8 cellular contexts compared by ENCODE assay signal in the genomic region with DNA sequence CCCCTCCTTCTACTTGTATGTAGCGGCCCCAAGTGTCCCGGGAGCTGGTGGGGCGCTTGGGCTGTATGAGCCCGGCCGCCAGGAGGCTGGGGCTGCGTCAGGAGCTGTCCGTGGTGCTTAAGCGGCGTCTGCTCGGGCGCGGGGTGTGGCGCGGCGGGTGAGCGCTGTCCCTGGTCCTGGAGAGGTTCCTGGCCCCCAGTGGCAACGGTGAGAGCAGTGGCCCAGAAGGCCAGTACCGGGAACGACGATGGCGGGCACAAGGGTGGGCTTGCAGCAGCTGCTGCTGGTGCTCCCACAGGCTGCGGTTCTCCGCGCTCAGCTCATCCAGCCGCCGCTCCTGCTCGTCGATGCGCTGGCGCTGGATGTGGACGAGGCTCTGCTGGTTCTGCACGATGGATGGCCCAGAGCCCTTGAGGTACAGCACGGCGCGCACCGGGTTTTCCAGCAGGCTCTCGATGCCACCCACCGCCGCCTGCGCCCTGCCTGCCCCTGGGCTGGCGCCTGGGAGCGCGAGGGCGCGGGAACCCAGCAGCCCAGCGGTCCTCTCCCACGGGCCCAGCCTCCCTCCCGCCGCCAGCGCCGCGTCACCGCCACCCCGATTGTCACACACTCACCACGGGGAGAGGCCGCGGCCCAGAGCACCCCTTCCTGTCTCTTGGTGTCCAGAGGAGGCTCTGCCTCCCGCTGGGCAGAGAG. TPM values are rescaled to one million over a fixed set of nuclear protein-coding genes. Genes with fewer than 3 reads are reported as not detected.
DNase-seq lines count a peak whose midpoint lies in the region; ATAC-seq and TF ChIP-seq lines count a peak whose summit lies in the region.

No MANE protein-coding gene starts in this region.

- H3K27me3 ChIP-seq in Caco-2 (replicated peaks; ENCODE audit: control insufficient read depth, insufficient read depth, low read length) = no peaks in the 10 kb centered on the region

- H3K36me3 ChIP-seq in Caco-2 (ENCODE audit: control insufficient read depth, insufficient read depth, low read length) = no peaks in the 10 kb centered on the region

- no peak overlapping the region for H3K4me3 Mint-ChIP-seq in Caco-2 (ENCODE audit: unreplicated experiment)
- peak overlapping the region in 1 of 5 donors; percentile 35 for H3K4me3 Mint-ChIP-seq in immature natural killer cell

- H3K36me3 Mint-ChIP-seq in Caco-2 (ENCODE audit: insufficient read depth, unreplicated experiment) = no peaks in the 10 kb centered on the region
- H3K36me3 Mint-ChIP-seq in immature natural killer cell = no peaks in the 10 kb centered on the region

- peaks cover 6% of the 10 kb centered on the region for H3K9me3 ChIP-seq in Caco-2

- no peak overlapping the region for H3K27ac Mint-ChIP-seq in Caco-2 (ENCODE audit: unreplicated experiment)
- peak overlapping the region in 1 of 6 donors; percentile 46 for H3K27ac Mint-ChIP-seq in immature natural killer cell

- intact Hi-C loops in Caco-2 (cut with micrococcal nuclease; ENCODE audit: unreplicated experiment) = no loop called here

- peaks cover 44% of the 10 kb centered on the region for H3K27me3 Mint-ChIP-seq in Caco-2 (ENCODE audit: insufficient read depth, unreplicated experiment)
- peaks cover 6 to 26% (median 13%) of the 10 kb centered on the region in 3 donors for H3K27me3 Mint-ChIP-seq in immature natural killer cell (ENCODE audit: low read depth in 3 of 3)

- BruUV-seq in Caco-2 (replicated peaks; lab: Mats Ljungman, UMichigan) = no TSS peak

- TF ChIP-seq EP300 in Ishikawa (IDR thresholded peaks at IDR 0.05; ENCODE audit: borderline replicate concordance) = 0 out of 2 replicates have a peak, but pooled peaks have one; percentile 16

- H3K4me1 ChIP-seq in Caco-2 = no peaks in the 10 kb centered on the region

- TF ChIP-seq RAD21 in Ishikawa (IDR thresholded peaks at IDR 0.05; ENCODE audit: low read depth) = peak; percentile 19; the same call in 1 of the 2 replicates

- ATAC-seq in HG02763 (IDR thresholded peaks at IDR 0.05; ENCODE audit: unreplicated experiment) (no peak), GM21526 (IDR thresholded peaks at IDR 0.05; ENCODE audit: low FRiP score, unreplicated experiment) (no peak)

- in situ Hi-C loops in T47D (cut with HindIII; ENCODE audit: low pct_unique_long_range_greater_than_20kb, low sequenced_read_pairs) = no loop called here

- H3K4me3 ChIP-seq in Caco-2 (ENCODE audit: low read depth, low read length) = no peak overlapping the region

- H3K9me3 Mint-ChIP-seq in Caco-2 (ENCODE audit: unreplicated experiment) = no peaks in the 10 kb centered on the region
- peaks cover 0 to 3% (median 0%) of the 10 kb centered on the region in 6 donors for H3K9me3 Mint-ChIP-seq in immature natural killer cell

- CTCF ChIA-PET in Caco-2 (lab: Charles Lee) = interaction anchor here (0.7 kb wide), 1 partner anchor 31 kb away, joined by 6 read pairs; no protein-coding TSS in a partner anchor

- DNase-seq in Caco-2 = peak; percentile 75 to 92
- DNase-seq in activated CD4-positive, CD25-positive, alpha-beta regulatory T cell (lab: John Stamatoyannopoulos, UW) = peak; percentile 36 to 49 (median 44)
- DNase-seq in T47D (ENCODE audit: low read depth in 1 of 2, low spot score in 1 of 2) = peak; percentile 78 to 84
- DNase-seq in immature natural killer cell = peak; percentile 69 to 74 (median 74)
- DNase-seq in stimulated activated CD4-positive, alpha-beta T cell treated with anti-CD3 and anti-CD28 coated beads, Interleukin-15, amount 100 ng/mL, for 24 hours = peak; percentile 81

- H3K4me1 Mint-ChIP-seq in Caco-2 (ENCODE audit: low read depth, unreplicated experiment) (peaks cover 5% of the 10 kb centered on the region), immature natural killer cell (peaks cover 0 to 6% of the 10 kb centered on the region in 2 donors)

- POLR2A ChIA-PET in Caco-2 (lab: Charles Lee) = no interaction called here

- peak in 1 of 2 experiments; percentile 30 for TF ChIP-seq CTCF in Caco-2 (IDR thresholded peaks at IDR 0.05; ENCODE audit: insufficient read depth in 1 of 2, low read depth in 1 of 2, low read length in 1 of 2, severe bottlenecking in 1 of 2, unreplicated experiment in 1 of 2)

TF ChIP-seq in Ishikawa, 13 proteins besides CTCF, POLR2A, EP300 and RAD21:
- peak; percentile 74 for TF ChIP-seq NFIC (IDR thresholded peaks at IDR 0.05)
- TF ChIP-seq, protein P1, sequence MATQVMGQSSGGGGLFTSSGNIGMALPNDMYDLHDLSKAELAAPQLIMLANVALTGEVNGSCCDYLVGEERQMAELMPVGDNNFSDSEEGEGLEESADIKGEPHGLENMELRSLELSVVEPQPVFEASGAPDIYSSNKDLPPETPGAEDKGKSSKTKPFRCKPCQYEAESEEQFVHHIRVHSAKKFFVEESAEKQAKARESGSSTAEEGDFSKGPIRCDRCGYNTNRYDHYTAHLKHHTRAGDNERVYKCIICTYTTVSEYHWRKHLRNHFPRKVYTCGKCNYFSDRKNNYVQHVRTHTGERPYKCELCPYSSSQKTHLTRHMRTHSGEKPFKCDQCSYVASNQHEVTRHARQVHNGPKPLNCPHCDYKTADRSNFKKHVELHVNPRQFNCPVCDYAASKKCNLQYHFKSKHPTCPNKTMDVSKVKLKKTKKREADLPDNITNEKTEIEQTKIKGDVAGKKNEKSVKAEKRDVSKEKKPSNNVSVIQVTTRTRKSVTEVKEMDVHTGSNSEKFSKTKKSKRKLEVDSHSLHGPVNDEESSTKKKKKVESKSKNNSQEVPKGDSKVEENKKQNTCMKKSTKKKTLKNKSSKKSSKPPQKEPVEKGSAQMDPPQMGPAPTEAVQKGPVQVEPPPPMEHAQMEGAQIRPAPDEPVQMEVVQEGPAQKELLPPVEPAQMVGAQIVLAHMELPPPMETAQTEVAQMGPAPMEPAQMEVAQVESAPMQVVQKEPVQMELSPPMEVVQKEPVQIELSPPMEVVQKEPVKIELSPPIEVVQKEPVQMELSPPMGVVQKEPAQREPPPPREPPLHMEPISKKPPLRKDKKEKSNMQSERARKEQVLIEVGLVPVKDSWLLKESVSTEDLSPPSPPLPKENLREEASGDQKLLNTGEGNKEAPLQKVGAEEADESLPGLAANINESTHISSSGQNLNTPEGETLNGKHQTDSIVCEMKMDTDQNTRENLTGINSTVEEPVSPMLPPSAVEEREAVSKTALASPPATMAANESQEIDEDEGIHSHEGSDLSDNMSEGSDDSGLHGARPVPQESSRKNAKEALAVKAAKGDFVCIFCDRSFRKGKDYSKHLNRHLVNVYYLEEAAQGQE (IDR thresholded peaks at IDR 0.05; ENCODE audit: low read depth) = peak; percentile 100
- no peak for TF ChIP-seq FOXM1 (IDR thresholded peaks at IDR 0.05; ENCODE audit: borderline replicate concordance, low read depth)
- 0 out of 2 replicates have a peak, but pooled peaks have one; percentile 27 for TF ChIP-seq TEAD4 (IDR thresholded peaks at IDR 0.05)
- 0 out of 2 replicates have a peak, but pooled peaks have one; percentile 25 for TF ChIP-seq TAF1 (IDR thresholded peaks at IDR 0.05; ENCODE audit: low read depth)
- TF ChIP-seq, protein P2, sequence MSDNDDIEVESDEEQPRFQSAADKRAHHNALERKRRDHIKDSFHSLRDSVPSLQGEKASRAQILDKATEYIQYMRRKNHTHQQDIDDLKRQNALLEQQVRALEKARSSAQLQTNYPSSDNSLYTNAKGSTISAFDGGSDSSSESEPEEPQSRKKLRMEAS (IDR thresholded peaks at IDR 0.05) = peak; percentile 82
- TF ChIP-seq CREB1 (IDR thresholded peaks at IDR 0.05; ENCODE audit: low read depth) = no peak
- no peak for TF ChIP-seq EGR1 (IDR thresholded peaks at IDR 0.05)
- peak; percentile 41; the same call in 1 of the 2 replicates for TF ChIP-seq YY1 (IDR thresholded peaks at IDR 0.05; ENCODE audit: low read depth)
- TF ChIP-seq, protein P3, sequence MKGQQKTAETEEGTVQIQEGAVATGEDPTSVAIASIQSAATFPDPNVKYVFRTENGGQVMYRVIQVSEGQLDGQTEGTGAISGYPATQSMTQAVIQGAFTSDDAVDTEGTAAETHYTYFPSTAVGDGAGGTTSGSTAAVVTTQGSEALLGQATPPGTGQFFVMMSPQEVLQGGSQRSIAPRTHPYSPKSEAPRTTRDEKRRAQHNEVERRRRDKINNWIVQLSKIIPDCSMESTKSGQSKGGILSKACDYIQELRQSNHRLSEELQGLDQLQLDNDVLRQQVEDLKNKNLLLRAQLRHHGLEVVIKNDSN (IDR thresholded peaks at IDR 0.05) = peak; percentile 39; the same call in 1 of the 2 replicates
- TF ChIP-seq CEBPB (IDR thresholded peaks at IDR 0.05) = no peak
- 0 out of 2 replicates have a peak, but pooled peaks have one; percentile 39 for TF ChIP-seq ZBTB7A (IDR thresholded peaks at IDR 0.05; ENCODE audit: low read depth)
- TF ChIP-seq TCF12 (IDR thresholded peaks at IDR 0.05; ENCODE audit: low read depth) = peak; percentile 37; the same call in 1 of the 2 replicates
TF ChIP-seq in Ishikawa: peak in this region for 9.

RNA-seq across cellular contexts. Expression of a gene that starts 41.9 kb away (rescaled TPM):
- 118 and 136 TPM in 2 replicates for total RNA-seq in Caco-2 (2022)
- 10 to 100 TPM; 24.9 to 30.3 (median 27.6) TPM for polyA plus RNA-seq in immature natural killer cell

RNA-seq across cellular contexts. Expression of a gene that starts 59.6 kb away (rescaled TPM):
- 52.6 and 58.5 TPM in 2 replicates for total RNA-seq in Caco-2 (2022)
- polyA plus RNA-seq in immature natural killer cell = 10 to 100 TPM; 39.5 to 83.0 (median 60.4) TPM
